In genomic region chr16:31529398-31530312, GRCh38 we compare ENCODE assay signal across 11 cellular contexts. TPM values are rescaled to one million over a fixed set of nuclear protein-coding genes. Genes with fewer than 3 reads are reported as not detected.
DNase-seq lines count a peak whose midpoint lies in the region; ATAC-seq and TF ChIP-seq lines count a peak whose summit lies in the region.
"Had no signal": no experiment of that assay in that cellular context is flagged by ENCODE, and none has a peak within 500 bp of the region (broad histone marks: within the 10 kb centered on the region; RNA-seq: fewer than 3 reads in every experiment).

No MANE protein-coding gene starts in this region.

- ATAC-seq in HG03139 (IDR thresholded peaks at IDR 0.05; ENCODE audit: unreplicated experiment) (no peak), HG02763 (IDR thresholded peaks at IDR 0.05; ENCODE audit: unreplicated experiment) (no peak)

- DNase-seq in A673 (ENCODE audit: low spot score) (peak; percentile 10), epidermal melanocyte (ENCODE audit: insufficient read length, low spot score) (peak; percentile 25), neuronal stem cell (ENCODE audit: low spot score) (no peak), GM03348 (ENCODE audit: low spot score) (no peak)
- DNase-seq in T-helper 2 cell treated with Interferon-gamma antibody and Interleukin-4, amounts not matched to agents 5 μg/mL and 100 μg/mL, for 36 hours (ENCODE audit: low spot score), result no peak

- no peak overlapping the region for H3K14ac ChIP-seq in neuronal stem cell (ENCODE audit: low read length)

- H3K4me2 ChIP-seq in neuronal stem cell (ENCODE audit: insufficient read depth, low read length, poor library complexity, severe bottlenecking), result peak overlapping the region; percentile 56
- H3K4me2 ChIP-seq: KMS-11 had no signal

- H3K4ac ChIP-seq in neuronal stem cell (ENCODE audit: low read length), result no peak overlapping the region

- H3K4me3 Mint-ChIP-seq in IgD-negative memory B cell, result peak overlapping the region in 3 of 4 donors; percentile 51 to 55 (median 52)
- no peak overlapping the region for H3K4me3 Mint-ChIP-seq in T-helper 2 cell treated with Interferon-gamma antibody and Interleukin-4, amounts not matched to agents 5 μg/mL and 100 μg/mL, for 36 hours

- no peaks in the 10 kb centered on the region for H3K79me1 ChIP-seq in neuronal stem cell (ENCODE audit: low read depth, low read length)

- no peak overlapping the region for H3K18ac ChIP-seq in neuronal stem cell (ENCODE audit: low read length)

- no peak overlapping the region for H4K8ac ChIP-seq in neuronal stem cell (ENCODE audit: low read depth, low read length)

- H3K9me3 ChIP-seq in A673 (ENCODE audit: low read depth, low read length, poor library complexity, severe bottlenecking) (no peaks in the 10 kb centered on the region), neuronal stem cell (replicated peaks in 1 of 2; ENCODE audit: control insufficient read depth in 2 of 2, insufficient read depth in 1 of 2, low read depth in 1 of 2, low read length in 2 of 2) (peaks cover 3 to 9% of the 10 kb centered on the region in 2 donors)

- no peak for TF ChIP-seq CTCF in A673 (conservative IDR thresholded peaks at IDR 0.05; ENCODE audit: low read depth, low read length)

- CTCF ChIA-PET in A673 (lab: Charles Lee), result no interaction called here

- H3K36me3 ChIP-seq in A673 (ENCODE audit: insufficient read depth, low read length, poor library complexity, severe bottlenecking), result no peaks in the 10 kb centered on the region
- no peaks in the 10 kb centered on the region for H3K36me3 ChIP-seq in neuronal stem cell (replicated peaks in 1 of 2; ENCODE audit: control insufficient read depth in 2 of 2, insufficient read depth in 2 of 2, low read length in 2 of 2)

- no peak overlapping the region for H2BK12ac ChIP-seq in neuronal stem cell (ENCODE audit: low read length)

- H3K23ac ChIP-seq in neuronal stem cell (ENCODE audit: low read depth, low read length, poor library complexity), result no peak overlapping the region

- H2BK15ac ChIP-seq in neuronal stem cell (ENCODE audit: low read length), result peak overlapping the region; percentile 42

- H3K4me1 Mint-ChIP-seq in IgD-negative memory B cell, result peaks cover 6 to 19% (median 12%) of the 10 kb centered on the region in 3 donors
- H3K4me1 Mint-ChIP-seq in T-helper 2 cell treated with Interferon-gamma antibody and Interleukin-4, amounts not matched to agents 5 μg/mL and 100 μg/mL, for 36 hours (ENCODE audit: low read depth), result no peaks in the 10 kb centered on the region

- no peak overlapping the region for H2BK5ac ChIP-seq in neuronal stem cell (ENCODE audit: low read length)

- BruUV-seq in A673 (replicated peaks; lab: Mats Ljungman, UMichigan), result no TSS peak

- no peaks in the 10 kb centered on the region for H3K9me3 Mint-ChIP-seq in IgD-negative memory B cell
- H3K9me3 Mint-ChIP-seq in T-helper 2 cell treated with Interferon-gamma antibody and Interleukin-4, amounts not matched to agents 5 μg/mL and 100 μg/mL, for 36 hours, result no peaks in the 10 kb centered on the region

- POLR2A ChIA-PET in A673 (lab: Charles Lee; ENCODE audit: low non-redundant PET), result interaction anchor here (0.5 kb wide), 1 partner anchor 187 kb away, joined by 7 read pairs; no protein-coding TSS in a partner anchor

- no peak overlapping the region for H2BK120ac ChIP-seq in neuronal stem cell (ENCODE audit: low read depth, low read length)

- H3K27me3 Mint-ChIP-seq in IgD-negative memory B cell, result peaks cover 31% of the 10 kb centered on the region
- peaks cover 31% of the 10 kb centered on the region for H3K27me3 Mint-ChIP-seq in T-helper 2 cell treated with Interferon-gamma antibody and Interleukin-4, amounts not matched to agents 5 μg/mL and 100 μg/mL, for 36 hours (ENCODE audit: low read depth)

- intact Hi-C loops in A673 (cut with micrococcal nuclease; ENCODE audit: unreplicated experiment), result no loop called here

- H4K91ac ChIP-seq in neuronal stem cell (ENCODE audit: low read depth, low read length, poor library complexity), result no peak overlapping the region

- H3K27me3 ChIP-seq in A673 (replicated peaks; ENCODE audit: insufficient read depth, low read depth, low read length, poor library complexity), result peaks cover 48% of the 10 kb centered on the region
- peaks cover 0 to 42% (median 34%) of the 10 kb centered on the region in 3 experiments for H3K27me3 ChIP-seq in neuronal stem cell (ENCODE audit: control insufficient read depth in 3 of 3, insufficient read depth in 3 of 3, low read depth in 1 of 3, low read length in 3 of 3)

- peak overlapping the region; percentile 78 for H2AFZ ChIP-seq in neuronal stem cell (ENCODE audit: low read length)

- H3K9ac ChIP-seq in neuronal stem cell (ENCODE audit: low read depth, low read length, poor library complexity), result no peak overlapping the region
- H3K9ac ChIP-seq: KMS-11 had no signal

- H3K27ac ChIP-seq in A673 (ENCODE audit: low read depth, low read length, poor library complexity, severe bottlenecking), result no peak overlapping the region
- no peak overlapping the region for H3K27ac ChIP-seq in neuronal stem cell (replicated peaks; ENCODE audit: low read length)
- H3K27ac ChIP-seq: KMS-11 had no signal

- H3K36me3 Mint-ChIP-seq in IgD-negative memory B cell, result peaks cover 4% of the 10 kb centered on the region
- no peaks in the 10 kb centered on the region for H3K36me3 Mint-ChIP-seq in T-helper 2 cell treated with Interferon-gamma antibody and Interleukin-4, amounts not matched to agents 5 μg/mL and 100 μg/mL, for 36 hours (ENCODE audit: low read depth)

- H3K27ac Mint-ChIP-seq in IgD-negative memory B cell, result no peak overlapping the region
- no peak overlapping the region for H3K27ac Mint-ChIP-seq in T-helper 2 cell treated with Interferon-gamma antibody and Interleukin-4, amounts not matched to agents 5 μg/mL and 100 μg/mL, for 36 hours

- H3K4me1 ChIP-seq in A673 (ENCODE audit: insufficient read depth, low read length, poor library complexity, severe bottlenecking) (no peaks in the 10 kb centered on the region), neuronal stem cell (ENCODE audit: control insufficient read depth in 2 of 2, insufficient read depth in 1 of 2, low read depth in 1 of 2, low read length in 2 of 2) (peaks cover 0 to 4% of the 10 kb centered on the region in 2 donors)

- H3K4me3 ChIP-seq in A673 (ENCODE audit: low read depth, low read length, poor library complexity, severe bottlenecking) (peak overlapping the region; percentile 27), neuronal stem cell (ENCODE audit: low read length in 2 of 2) (peak overlapping the region; percentile 10 to 68)

- no CpG with 5 or more reads among the region's 58 CpGs for WGBS in neuronal stem cell (ENCODE audit: extremely low coverage in 2 of 2, insufficient read length in 2 of 2, insufficient replicate concordance in 1 of 2), 2 donors

- H2AK5ac ChIP-seq in neuronal stem cell (ENCODE audit: low read depth, low read length), result no peak overlapping the region

RNA-seq across cellular contexts. Expression of gene AHSP, which starts 2.0 kb away (rescaled TPM):
- not detected in 2 replicates for total RNA-seq in A673 (2021)
- polyA plus RNA-seq in IgD-negative memory B cell, result not detected
- not detected for polyA plus RNA-seq in neuronal stem cell (2013, experiment 1 of 2)
- 0.22 TPM for polyA plus RNA-seq in neuronal stem cell (2013, experiment 2 of 2)
- total RNA-seq: myocyte; T-helper 1 cell treated with Interleukin-12 subunit alpha and Interleukin-12 subunit beta and Interleukin-4 antibody, amounts not matched to agents 30 ng/mL and 1 ng/mL, for 36 hours had no signal

RNA-seq across cellular contexts. Expression of gene RUSF1, which starts 21.5 kb away (rescaled TPM):
- 41.9 and 46.3 TPM in 2 replicates for total RNA-seq in A673 (2021)
- polyA plus RNA-seq in IgD-negative memory B cell, result 19.8 TPM
- polyA plus RNA-seq in neuronal stem cell (2013, experiment 1 of 2), result 35.6 TPM
- 36.0 TPM for polyA plus RNA-seq in neuronal stem cell (2013, experiment 2 of 2)

RNA-seq across cellular contexts. Expression of gene SLC5A2, which starts 46.7 kb away (rescaled TPM):
- total RNA-seq in A673 (2021), result not detected in 2 replicates
- polyA plus RNA-seq in IgD-negative memory B cell, result 0.94 TPM
- polyA plus RNA-seq in neuronal stem cell (2013, experiment 1 of 2), result not detected
- polyA plus RNA-seq in neuronal stem cell (2013, experiment 2 of 2), result not detected
- total RNA-seq: myocyte; T-helper 1 cell treated with Interleukin-12 subunit alpha and Interleukin-12 subunit beta and Interleukin-4 antibody, amounts not matched to agents 30 ng/mL and 1 ng/mL, for 36 hours had no signal

RNA-seq across cellular contexts. Expression of gene TGFB1I1, which starts 57.7 kb away (rescaled TPM):
- 3.3 and 3.8 TPM in 2 replicates for total RNA-seq in A673 (2021)
- polyA plus RNA-seq in IgD-negative memory B cell, result 0.59 TPM
- polyA plus RNA-seq in neuronal stem cell (2013, experiment 1 of 2), result 0.07 TPM
- 0.21 TPM for polyA plus RNA-seq in neuronal stem cell (2013, experiment 2 of 2)

Comparison
In these comparisons a context has a peak if more than half of its experiments do, and no peak if none do; other contexts are left out.
1. DNase-seq: peak in A673 (single experiment) and epidermal melanocyte (single experiment); none in neuronal stem cell (single experiment), T-helper 2 cell treated with Interferon-gamma antibody and Interleukin-4, amounts not matched to agents 5 μg/mL and 100 μg/mL, for 36 hours (single experiment) and GM03348 (single experiment).